9 cellular contexts compared by ENCODE assay signal in genomic region chr4:138242830-138243149, GRCh38.
A peak's percentile ranks its signal among the peaks of the same experiment; 100 is the strongest.
DNase-seq lines count a peak whose midpoint lies in the region; ATAC-seq and TF ChIP-seq lines count a peak whose summit lies in the region.
"Had no signal": no experiment of that assay in that cellular context is flagged by ENCODE, and none has a peak within 500 bp of the region (broad histone marks: within the 10 kb centered on the region; RNA-seq: fewer than 3 reads in every experiment).

No MANE protein-coding gene starts in this region.

- peak overlapping the region; percentile 85 for H3K27ac Mint-ChIP-seq in stimulated activated effector memory CD8-positive, alpha-beta T cell treated with anti-CD3 and anti-CD28 coated beads, Interleukin-12 subunit alpha, Interleukin-12 subunit beta, amount 100 ng/mL, for 72 hours

- DNase-seq in activated CD4-positive, CD25-positive, alpha-beta regulatory T cell (lab: John Stamatoyannopoulos, UW): no peak
- no peak for DNase-seq in WERI-Rb-1
- DNase-seq in fibroblast of pulmonary artery (ENCODE audit: low read depth): no peak
- no peak for DNase-seq in stimulated activated effector memory CD8-positive, alpha-beta T cell treated with anti-CD3 and anti-CD28 coated beads, Interleukin-12 subunit alpha, Interleukin-12 subunit beta, amount 100 ng/mL, for 72 hours (ENCODE audit: low spot score in 2 of 2)
- no peak for DNase-seq in COLO829 (ENCODE audit: low spot score)
- DNase-seq in NCI-H2196 (lab: John Stamatoyannopoulos, UW; ENCODE audit: unreplicated experiment): no peak
- DNase-seq in DMS 273 (lab: John Stamatoyannopoulos, UW; ENCODE audit: unreplicated experiment): no peak

- no peaks in the 10 kb centered on the region for H3K36me3 ChIP-seq in WERI-Rb-1

- TF ChIP-seq CTCF in WERI-Rb-1 (IDR thresholded peaks at IDR 0.05; ENCODE audit: low read depth, low read length): no peak
- TF ChIP-seq CTCF in fibroblast of pulmonary artery (IDR thresholded peaks at IDR 0.05; ENCODE audit: low read length, missing control alignments): no peak

- peak; percentile 23 to 32 for ATAC-seq in activated CD4-positive, CD25-positive, alpha-beta regulatory T cell treated with anti-CD3 and anti-CD28 coated beads, Interleukin-2, amount 50 U/mL, for 24 hours
- ATAC-seq in stimulated activated effector memory CD8-positive, alpha-beta T cell treated with anti-CD3 and anti-CD28 coated beads, Interleukin-12 subunit alpha, Interleukin-12 subunit beta, amount 100 ng/mL, for 72 hours: peak; percentile 42

- H3K27me3 ChIP-seq in WERI-Rb-1 (ENCODE audit: insufficient read depth, low read depth, severe bottlenecking): no peaks in the 10 kb centered on the region

- H3K27ac ChIP-seq in WERI-Rb-1: peak overlapping the region; percentile 1; the same call in 1 of the 2 replicates

- peak overlapping the region; percentile 61 for H3K4me3 Mint-ChIP-seq in stimulated activated effector memory CD8-positive, alpha-beta T cell treated with anti-CD3 and anti-CD28 coated beads, Interleukin-12 subunit alpha, Interleukin-12 subunit beta, amount 100 ng/mL, for 72 hours

- H3K9me3 ChIP-seq in WERI-Rb-1 (ENCODE audit: severe bottlenecking): no peaks in the 10 kb centered on the region

- H3K4me3 ChIP-seq in WERI-Rb-1 (ENCODE audit: low read depth, low read length) (no peak overlapping the region), fibroblast of pulmonary artery (replicated peaks; ENCODE audit: low read depth, low read length) (peak overlapping the region; percentile 54)

- no peaks in the 10 kb centered on the region for H3K9me3 Mint-ChIP-seq in stimulated activated effector memory CD8-positive, alpha-beta T cell treated with anti-CD3 and anti-CD28 coated beads, Interleukin-12 subunit alpha, Interleukin-12 subunit beta, amount 100 ng/mL, for 72 hours
- H3K9me3 Mint-ChIP-seq: CD4-positive, alpha-beta T cell had no signal

- H3K36me3 Mint-ChIP-seq in stimulated activated effector memory CD8-positive, alpha-beta T cell treated with anti-CD3 and anti-CD28 coated beads, Interleukin-12 subunit alpha, Interleukin-12 subunit beta, amount 100 ng/mL, for 72 hours: no peaks in the 10 kb centered on the region

- peaks cover 5% of the 10 kb centered on the region for H3K4me1 Mint-ChIP-seq in stimulated activated effector memory CD8-positive, alpha-beta T cell treated with anti-CD3 and anti-CD28 coated beads, Interleukin-12 subunit alpha, Interleukin-12 subunit beta, amount 100 ng/mL, for 72 hours
